ENCODE assay signal across 21 cellular contexts in genomic region chr5:54049963-54050362, GRCh38.
DNase-seq lines count a peak whose midpoint lies in the region; ATAC-seq, FAIRE-seq and TF ChIP-seq lines count a peak whose summit lies in the region.
"Had no signal": no experiment of that assay in that cellular context is flagged by ENCODE, and none has a peak within 500 bp of the region (broad histone marks: within the 10 kb centered on the region; RNA-seq: fewer than 3 reads in every experiment).

No MANE protein-coding gene starts in this region.

- CTCF ChIA-PET in A549 (lab: Yijun Ruan, JAX), result no interaction called here

- intact Hi-C loops in heart right ventricle (cut with DNase I), result loop anchor here in 1 of 10 donors (10.0 kb wide), 1 partner anchor 575 kb away; no protein-coding TSS in a partner anchor

- H3K27ac Mint-ChIP-seq in astrocyte (ENCODE audit: unreplicated experiment), result no peak overlapping the region
- H3K27ac Mint-ChIP-seq: nephron had no signal

- no peak overlapping the region for H3K4me3 Mint-ChIP-seq in astrocyte (ENCODE audit: unreplicated experiment)
- H3K4me3 Mint-ChIP-seq: nephron had no signal

- TF ChIP-seq POLR2A in A549 (IDR thresholded peaks at IDR 0.05; ENCODE audit: low read length) (no peak), Peyer's patch (IDR thresholded peaks at IDR 0.05) (no peak)

- H3K27me3 ChIP-seq in astrocyte (ENCODE audit: insufficient read depth, low read length) (no peaks in the 10 kb centered on the region), heart right ventricle (no peaks in the 10 kb centered on the region), Peyer's patch (no peaks in the 10 kb centered on the region)
- H3K27me3 ChIP-seq: body of pancreas, esophagus muscularis mucosa had no signal

- H3K4me3 ChIP-seq in A549 (no peak overlapping the region), astrocyte (ENCODE audit: insufficient read depth, low read depth, low read length) (no peak overlapping the region), heart right ventricle (no peak overlapping the region), Peyer's patch (no peak overlapping the region)
- H3K4me3 ChIP-seq: body of pancreas, esophagus muscularis mucosa, HAP-1 had no signal

- H3K9me3 Mint-ChIP-seq in astrocyte (ENCODE audit: unreplicated experiment), result no peaks in the 10 kb centered on the region
- H3K9me3 Mint-ChIP-seq: nephron had no signal

- no peak for TF ChIP-seq RAD21 in A549 (conservative IDR thresholded peaks at IDR 0.05 in 1 of 2, IDR thresholded peaks at IDR 0.05 in 1 of 2)

- ATAC-seq in A549, result peak in 1 of 2 experiments; percentile 66; a peak in 3 of 6 replicates
- peak in 7 of 8 donors; percentile 59 to 86 (median 73) for ATAC-seq in heart right ventricle
- no peak for ATAC-seq in HG02852 (IDR thresholded peaks at IDR 0.05; ENCODE audit: unreplicated experiment)
- ATAC-seq in HG03354 (IDR thresholded peaks at IDR 0.05; ENCODE audit: poor library complexity, severe bottlenecking, unreplicated experiment), result no peak
- ATAC-seq: body of pancreas had no signal

- TF ChIP-seq CTCF in A549 (IDR thresholded peaks at IDR 0.05) (no peak), astrocyte (IDR thresholded peaks at IDR 0.05; ENCODE audit: insufficient read depth, low read depth, low read length) (no peak), heart right ventricle (IDR thresholded peaks at IDR 0.05) (no peak), Peyer's patch (IDR thresholded peaks at IDR 0.05) (no peak)

- peak; percentile 93 for FAIRE-seq in A549 (lab: Jason Lieb, UNC)
- FAIRE-seq in astrocyte (lab: Jason Lieb, UNC), result peak; percentile 99

- H3K9ac ChIP-seq in astrocyte (ENCODE audit: low read length), result no peak overlapping the region

- no peak overlapping the region for H2AFZ ChIP-seq in astrocyte (ENCODE audit: low read depth, low read length)

- no peaks in the 10 kb centered on the region for H4K20me1 ChIP-seq in astrocyte (ENCODE audit: insufficient read depth, low read length)

- H3K36me3 Mint-ChIP-seq in astrocyte (ENCODE audit: low read depth, unreplicated experiment), result peaks cover 2% of the 10 kb centered on the region

- H3K9me3 ChIP-seq in A549 (no peaks in the 10 kb centered on the region), astrocyte (ENCODE audit: insufficient read depth, low read depth, low read length) (no peaks in the 10 kb centered on the region), heart right ventricle (no peaks in the 10 kb centered on the region), Peyer's patch (no peaks in the 10 kb centered on the region)
- H3K9me3 ChIP-seq: body of pancreas, esophagus muscularis mucosa, HAP-1 had no signal

- POLR2A ChIA-PET in A549 (lab: Yijun Ruan, JAX), result interaction anchor here (0.7 kb wide), 1 partner anchor 28 kb away, joined by 3 read pairs; no protein-coding TSS in a partner anchor

- WGBS in A549 (ENCODE audit: missing lambda C conversion rate), result 4% methylated on average over 2 of the region's 2 CpGs
- 10 to 34% methylated on average over 2 of the region's 2 CpGs for WGBS in heart right ventricle, 2 donors

- H3K79me2 ChIP-seq in astrocyte (ENCODE audit: insufficient read depth, low read length), result no peaks in the 10 kb centered on the region

- H3K27ac ChIP-seq in A549 (peak overlapping the region; percentile 57 to 76), astrocyte (ENCODE audit: low read depth, low read length) (peak overlapping the region; percentile 12), heart right ventricle (peak overlapping the region in 8 of 10 donors; percentile 4 to 83 (median 50)), Peyer's patch (no peak overlapping the region)
- H3K27ac ChIP-seq: body of pancreas, esophagus muscularis mucosa had no signal

- H3K4me1 ChIP-seq in A549, result peaks cover 41% of the 10 kb centered on the region
- H3K4me1 ChIP-seq in astrocyte (ENCODE audit: insufficient read depth, low read length), result no peaks in the 10 kb centered on the region
- peaks cover 0 to 17% (median 0%) of the 10 kb centered on the region in 9 donors for H3K4me1 ChIP-seq in heart right ventricle
- no peaks in the 10 kb centered on the region for H3K4me1 ChIP-seq in Peyer's patch

- H3K36me3 ChIP-seq in astrocyte (ENCODE audit: insufficient read depth, low read length), result no peaks in the 10 kb centered on the region
- no peaks in the 10 kb centered on the region for H3K36me3 ChIP-seq in heart right ventricle
- no peaks in the 10 kb centered on the region for H3K36me3 ChIP-seq in Peyer's patch
- H3K36me3 ChIP-seq: esophagus muscularis mucosa, HAP-1 had no signal

- peaks cover 6% of the 10 kb centered on the region for H3K4me1 Mint-ChIP-seq in astrocyte (ENCODE audit: low read depth, unreplicated experiment)

- H3K4me2 ChIP-seq in A549 (peak overlapping the region; percentile 35), astrocyte (ENCODE audit: low read length) (peak overlapping the region; percentile 28)

- H3K27me3 Mint-ChIP-seq in astrocyte (ENCODE audit: low read depth, unreplicated experiment), result no peaks in the 10 kb centered on the region

- peak in 1 of 2 experiments; percentile 60 for DNase-seq in A549 (ENCODE audit: low read depth in 1 of 2, low spot score in 1 of 2)
- DNase-seq in ELR (ENCODE audit: low read depth), result peak; percentile 38
- peak; percentile 61 for DNase-seq in astrocyte (ENCODE audit: low read depth)
- DNase-seq in heart right ventricle, result no peak
- no peak for DNase-seq in T1000 (lab: John Stamatoyannopoulos, UW)
- DNase-seq in Peyer's patch, result no peak
- DNase-seq: activated CD4-positive, CD25-positive, alpha-beta regulatory T cell treated with anti-CD3 and anti-CD28 coated beads, Interleukin-2, amount 50 U/mL, for 72 hours; activated CD8-positive, alpha-beta memory T cell treated with anti-CD3 and anti-CD28 coated beads, Interleukin-2, amount 50 U/mL, for 4 hours; activated naive CD4-positive, alpha-beta T cell treated with Interleukin-2 at 50 U/mL for 16 hours; AML-193; body of pancreas; MM.1S; NCI-H1694 treated with DMSO at 0.1 percent for 48 hours; NCI-H446; NK-92 treated with Interleukin-12 subunit alpha and Interleukin-12 subunit beta, amount 100 ng/mL, for 24 hours; T-helper 2 cell had no signal

- TF ChIP-seq EP300 in A549 (IDR thresholded peaks at IDR 0.05), result no peak

TF ChIP-seq in A549, 52 proteins besides CTCF, POLR2A, EP300 and RAD21:
- TF ChIP-seq ATOH8 (CRISPR knock-in tag; IDR thresholded peaks at IDR 0.05; ENCODE audit: low read depth) (no peak), MAZ (IDR thresholded peaks at IDR 0.05; ENCODE audit: borderline replicate concordance, low read depth, low read length) (no peak), EHF (CRISPR knock-in tag; IDR thresholded peaks at IDR 0.05) (no peak), MAX (IDR thresholded peaks at IDR 0.05) (peak; percentile 57), FOSL2 (IDR thresholded peaks at IDR 0.05) (no peak), FOSL2 (CRISPR knock-in tag; IDR thresholded peaks at IDR 0.05) (peak; percentile 50; the same call in 1 of the 2 replicates), GATA3 (IDR thresholded peaks at IDR 0.05; ENCODE audit: borderline replicate concordance) (peak; percentile 72; the same call in 1 of the 2 replicates)
TF ChIP-seq in A549: peak in this region for 3.

Comparison
In these comparisons a context has a peak if more than half of its experiments do, and no peak if none do; other contexts are left out.
1. ATAC-seq: peak in heart right ventricle (7 of 8); none in HG02852 (single experiment) and HG03354 (single experiment).
2. DNase-seq: peak in ELR (single experiment) and astrocyte (single experiment); none in heart right ventricle (0 of 2), T1000 (single experiment) and Peyer's patch (0 of 3).
3. H3K27ac ChIP-seq: peak in A549 (2 of 2), astrocyte (single experiment) and heart right ventricle (8 of 10); none in Peyer's patch (0 of 4).